Comparison of ENCODE assay signal across 5 cellular contexts in the genomic region with DNA sequence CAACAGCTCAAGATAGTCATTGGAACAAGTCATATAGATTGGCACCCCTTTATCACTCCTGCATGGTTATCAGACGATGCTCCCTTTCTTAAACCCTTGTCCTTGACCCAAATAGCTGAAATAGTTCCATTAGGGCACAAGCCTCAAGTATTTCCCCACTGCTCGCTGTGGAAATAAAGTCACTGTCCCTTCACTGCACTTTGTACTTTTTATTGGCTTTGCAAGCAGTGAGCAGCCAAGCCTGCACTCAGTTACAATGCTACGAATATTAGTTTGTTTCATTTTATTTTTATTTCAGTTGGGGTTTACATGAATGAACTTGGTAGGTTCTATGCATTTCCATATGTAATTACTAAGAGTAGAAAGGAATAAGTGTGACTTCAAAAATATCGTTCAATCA.
"Had no signal": no experiment of that assay in that cellular context is flagged by ENCODE, and none has a peak within 500 bp of the region (broad histone marks: within the 10 kb centered on the region; RNA-seq: fewer than 3 reads in every experiment).

No MANE protein-coding gene starts in this region.

- H3K4me3 ChIP-seq: GM23338 had no signal

- H3K9ac ChIP-seq: KMS-11 had no signal

- H3K4me2 ChIP-seq: GM23338, KMS-11 had no signal

- DNase-seq: H9, HCEC 1CT, KBM-7 had no signal

- H3K27ac ChIP-seq: KMS-11 had no signal

- H2AFZ ChIP-seq: GM23338 had no signal

- ATAC-seq: GM23338 had no signal
